Comparison of ENCODE assay signal across 8 cellular contexts in genomic region chr2:73071452-73072399, GRCh38. TPM values are rescaled to one million over a fixed set of nuclear protein-coding genes. Genes with fewer than 3 reads are reported as not detected.
A peak's percentile ranks its signal among the peaks of the same experiment; 100 is the strongest.
DNase-seq lines count a peak whose midpoint lies in the region; ATAC-seq, FAIRE-seq and TF ChIP-seq lines count a peak whose summit lies in the region.

SFXN5 (minus strand) TSS chr2:73071712; CDS start chr2:73071705, 7 bp downstream.

- TF ChIP-seq CTCF in fibroblast of the aortic adventitia (IDR thresholded peaks at IDR 0.05; ENCODE audit: insufficient read depth, low read length) (peak; percentile 43), nephron progenitor cell (IDR thresholded peaks at IDR 0.05) (no peak)

- peak; percentile 97 for DNase-seq in ELF-1 (ENCODE audit: low read depth, low spot score)
- DNase-seq in H54 (ENCODE audit: insufficient read length, low spot score): peak; percentile 65
- peak; percentile 89 for DNase-seq in M059J (ENCODE audit: low read depth)
- DNase-seq in SHP77 (lab: John Stamatoyannopoulos, UW): peak; percentile 88 to 91
- DNase-seq in activated effector memory CD4-positive, alpha-beta T cell treated with Interleukin-2 at 50 U/mL for 16 hours: peak; percentile 80
- DNase-seq in fibroblast of the aortic adventitia (ENCODE audit: low read depth): peak; percentile 89
- peak; percentile 92 for DNase-seq in nephron progenitor cell
- DNase-seq in stimulated activated naive CD8-positive, alpha-beta T cell treated with anti-CD3 and anti-CD28 coated beads, Interleukin-15, amount 100 ng/mL, for 72 hours: peak; percentile 91 to 94

- peak; percentile 81 for ATAC-seq in stimulated activated naive CD8-positive, alpha-beta T cell treated with anti-CD3 and anti-CD28 coated beads, Interleukin-15, amount 100 ng/mL, for 72 hours

- H3K4me1 Mint-ChIP-seq in nephron progenitor cell: peaks cover 56% of the 10 kb centered on the region
- H3K4me1 Mint-ChIP-seq in stimulated activated naive CD8-positive, alpha-beta T cell treated with anti-CD3 and anti-CD28 coated beads, Interleukin-15, amount 100 ng/mL, for 72 hours: peaks cover 27% of the 10 kb centered on the region

- peak within 1 kb of the TSS; percentile 93 for H3K27ac Mint-ChIP-seq in nephron progenitor cell
- H3K27ac Mint-ChIP-seq in stimulated activated naive CD8-positive, alpha-beta T cell treated with anti-CD3 and anti-CD28 coated beads, Interleukin-15, amount 100 ng/mL, for 72 hours: peak within 1 kb of the TSS; percentile 85 to 97

- H3K4me3 Mint-ChIP-seq in nephron progenitor cell: peak within 1 kb of the TSS; percentile 88
- H3K4me3 Mint-ChIP-seq in stimulated activated naive CD8-positive, alpha-beta T cell treated with anti-CD3 and anti-CD28 coated beads, Interleukin-15, amount 100 ng/mL, for 72 hours: peak within 1 kb of the TSS; percentile 84 to 92

- H3K27me3 Mint-ChIP-seq in nephron progenitor cell (ENCODE audit: low read depth, poor library complexity): peaks cover 21% of the 10 kb centered on the region
- H3K27me3 Mint-ChIP-seq in stimulated activated naive CD8-positive, alpha-beta T cell treated with anti-CD3 and anti-CD28 coated beads, Interleukin-15, amount 100 ng/mL, for 72 hours: no peaks in the 10 kb centered on the region

- no peaks in the 10 kb centered on the region for H3K36me3 Mint-ChIP-seq in nephron progenitor cell (ENCODE audit: low read depth)

- peak; percentile 38; the same call in 1 of the 2 replicates for TF ChIP-seq POLR2A in H54 (IDR thresholded peaks at IDR 0.05; ENCODE audit: low read depth, low read length)

- no peaks in the 10 kb centered on the region for H3K9me3 Mint-ChIP-seq in nephron progenitor cell
- H3K9me3 Mint-ChIP-seq in stimulated activated naive CD8-positive, alpha-beta T cell treated with anti-CD3 and anti-CD28 coated beads, Interleukin-15, amount 100 ng/mL, for 72 hours: no peaks in the 10 kb centered on the region

- peak within 1 kb of the TSS; percentile 85 for H3K4me3 ChIP-seq in fibroblast of the aortic adventitia (ENCODE audit: low read depth, low read length)

- no peak for FAIRE-seq in H54 (lab: Jason Lieb, UNC)

RNA-seq across cellular contexts. Expression of gene SFXN5, which starts in this region (rescaled TPM):
- 7.9 and 17.3 TPM in 2 replicates for total RNA-seq in M059J (2014; rRNA removed; shearing (Covaris generic))
- total RNA-seq in fibroblast of the aortic adventitia (ENCODE audit: low replicate concordance): 18.0 and 19.0 TPM in 2 replicates

Comparison
In these comparisons a context has a peak if more than half of its experiments do, and no peak if none do; other contexts are left out.
1. Peak in every context shown above with its lines: DNase-seq, ATAC-seq and H3K4me3 ChIP-seq.